ENCODE assay signal across 8 cellular contexts in the genomic region with DNA sequence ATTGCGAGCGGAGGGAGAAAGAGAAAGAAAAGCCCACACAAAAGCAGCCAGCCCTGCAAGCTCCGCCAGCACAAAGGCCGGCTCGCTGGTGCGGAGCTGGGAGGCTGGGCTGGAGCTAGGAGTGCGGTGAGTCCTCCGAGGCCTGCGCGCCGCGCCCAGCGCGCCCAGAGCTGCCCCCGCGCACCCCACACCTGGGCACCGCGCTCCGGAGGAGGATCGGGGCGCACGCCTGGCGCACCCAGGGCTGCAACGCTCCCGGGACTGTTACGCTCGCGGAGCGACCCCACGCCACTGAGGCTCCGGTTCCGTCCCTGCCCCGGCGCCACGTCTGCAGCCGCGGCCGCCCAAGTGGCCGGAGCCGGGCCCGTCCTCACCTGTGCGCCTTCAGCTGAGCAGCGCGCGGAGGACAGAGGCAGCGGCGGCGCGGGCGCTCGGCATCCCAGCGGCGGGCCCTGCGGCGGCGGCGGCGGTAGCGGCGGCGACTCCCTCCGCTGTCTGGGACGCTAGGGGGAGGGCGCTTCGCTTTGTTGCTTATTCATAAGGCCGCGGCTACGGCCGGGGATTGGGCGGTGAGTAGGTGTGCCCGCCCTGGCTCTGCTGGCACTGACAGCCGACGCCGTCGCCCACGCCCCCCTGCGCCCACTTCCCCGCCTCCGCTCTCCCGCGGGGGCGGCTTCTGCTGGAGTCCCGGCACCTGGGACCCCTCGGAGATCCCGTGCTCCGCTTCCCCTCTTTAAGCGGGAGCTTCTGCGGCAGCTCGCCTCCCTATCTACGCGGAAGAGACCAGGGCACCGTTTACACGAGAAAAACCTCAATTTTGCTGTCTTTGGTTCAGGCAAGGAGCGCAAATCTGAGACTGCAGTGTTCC. TPM values are rescaled to one million over a fixed set of nuclear protein-coding genes. Genes with fewer than 3 reads are reported as not detected.
DNase-seq lines count a peak whose midpoint lies in the region; ATAC-seq and TF ChIP-seq lines count a peak whose summit lies in the region.

Gene ARMH4, minus strand, starts transcription at position 513 of the 868 bp plus-strand sequence. CDS start 12,855 bp downstream, outside the sequence.

- H2AFZ ChIP-seq in mesenchymal stem cell (ENCODE audit: low read depth, low read length), result peak within 1 kb of the TSS; percentile 96

- H4K8ac ChIP-seq in mesenchymal stem cell (ENCODE audit: low read length), result peak within 1 kb of the TSS; percentile 67

- H3K18ac ChIP-seq in mesenchymal stem cell (ENCODE audit: low read depth in 1 of 2, low read length in 2 of 2), result peak within 1 kb of the TSS in 1 of 2 experiments; percentile 91

- peak within 1 kb of the TSS in 1 of 7 donors; percentile 41 for H3K27ac Mint-ChIP-seq in CD14-positive monocyte
- no peak within 1 kb of the TSS for H3K27ac Mint-ChIP-seq in activated CD8-positive, alpha-beta memory T cell treated with anti-CD3 and anti-CD28 coated beads, Interleukin-2, amount 10 ng/mL, durations not matched to agents 7 days and 5 days

- no peak within 1 kb of the TSS for H2AK5ac ChIP-seq in mesenchymal stem cell (ENCODE audit: low read length, severe bottlenecking)

- ATAC-seq in GM19455 (IDR thresholded peaks at IDR 0.05; ENCODE audit: unreplicated experiment), result peak; percentile 96
- ATAC-seq in HG03571 (IDR thresholded peaks at IDR 0.05; ENCODE audit: unreplicated experiment), result peak; percentile 96
- ATAC-seq in activated CD8-positive, alpha-beta memory T cell treated with anti-CD3 and anti-CD28 coated beads, Interleukin-2, amount 10 ng/mL, durations not matched to agents 7 days and 5 days, result peak; percentile 97

- intact Hi-C loops in CD14-positive monocyte (cut with micrococcal nuclease), result no loop called here

- H3K14ac ChIP-seq in mesenchymal stem cell (ENCODE audit: low read length in 2 of 2), result peak within 1 kb of the TSS in 1 of 2 experiments; percentile 88

- H3K9ac ChIP-seq in endocrine pancreas (ENCODE audit: control insufficient read depth, insufficient read depth, low read length), result peak within 1 kb of the TSS; percentile 42
- H3K9ac ChIP-seq in mesenchymal stem cell (ENCODE audit: low read length), result peak within 1 kb of the TSS; percentile 81

- peak within 1 kb of the TSS; percentile 81 for H3K4me2 ChIP-seq in mesenchymal stem cell (ENCODE audit: low read length, poor library complexity, severe bottlenecking)

- H3K9me3 ChIP-seq in endocrine pancreas (ENCODE audit: control insufficient read depth, low read length), result no peaks in the 10 kb centered on the region
- no peaks in the 10 kb centered on the region for H3K9me3 ChIP-seq in mesenchymal stem cell (ENCODE audit: control insufficient read depth, low read length)

- H2BK15ac ChIP-seq in mesenchymal stem cell (ENCODE audit: low read depth, poor library complexity, severe bottlenecking), result peak within 1 kb of the TSS; percentile 20

- peak within 1 kb of the TSS; percentile 80 to 92 for H3K4me3 Mint-ChIP-seq in CD14-positive monocyte
- H3K4me3 Mint-ChIP-seq in activated CD8-positive, alpha-beta memory T cell treated with anti-CD3 and anti-CD28 coated beads, Interleukin-2, amount 10 ng/mL, durations not matched to agents 7 days and 5 days, result peak within 1 kb of the TSS; percentile 69

- peak within 1 kb of the TSS in 1 of 2 experiments; percentile 94 for H3K23ac ChIP-seq in mesenchymal stem cell (ENCODE audit: low read length in 2 of 2)

- peak within 1 kb of the TSS; percentile 76 for H2BK5ac ChIP-seq in mesenchymal stem cell (ENCODE audit: low read depth, low read length, poor library complexity, severe bottlenecking)

- H3K79me1 ChIP-seq in mesenchymal stem cell (replicated peaks; ENCODE audit: low read length, poor library complexity, severe bottlenecking), result peaks cover 14% of the 10 kb centered on the region

- peak within 1 kb of the TSS in 1 of 2 experiments; percentile 25 for H2BK12ac ChIP-seq in mesenchymal stem cell (ENCODE audit: low read length in 2 of 2)

- peak within 1 kb of the TSS; percentile 70 for H4K91ac ChIP-seq in mesenchymal stem cell (ENCODE audit: low read length)

- DNase-seq in CD14-positive monocyte (ENCODE audit: low spot score) (no peak), NCI-H82 (lab: John Stamatoyannopoulos, UW) (peak; percentile 100), mesenchymal stem cell (peak; percentile 86)
- DNase-seq in activated CD8-positive, alpha-beta memory T cell treated with anti-CD3 and anti-CD28 coated beads, Interleukin-2, amount 10 ng/mL, durations not matched to agents 7 days and 5 days, result peak; percentile 84
- DNase-seq in stimulated activated CD8-positive, alpha-beta memory T cell treated with anti-CD3 and anti-CD28 coated beads, Interleukin-12 subunit alpha, Interleukin-12 subunit beta, amount 100 ng/mL, for 24 hours (ENCODE audit: extremely low read depth), result peak; percentile 32

- H3K27ac ChIP-seq in mesenchymal stem cell (ENCODE audit: low read length, poor library complexity, severe bottlenecking), result peak within 1 kb of the TSS; percentile 10

- H3K4me1 Mint-ChIP-seq in CD14-positive monocyte, result peaks cover 16% of the 10 kb centered on the region
- H3K4me1 Mint-ChIP-seq in activated CD8-positive, alpha-beta memory T cell treated with anti-CD3 and anti-CD28 coated beads, Interleukin-2, amount 10 ng/mL, durations not matched to agents 7 days and 5 days, result peaks cover 17% of the 10 kb centered on the region

- peaks cover 41 to 60% (median 47%) of the 10 kb centered on the region in 3 donors for H3K27me3 Mint-ChIP-seq in CD14-positive monocyte (ENCODE audit: low read depth in 3 of 3)
- peaks cover 65% of the 10 kb centered on the region for H3K27me3 Mint-ChIP-seq in activated CD8-positive, alpha-beta memory T cell treated with anti-CD3 and anti-CD28 coated beads, Interleukin-2, amount 10 ng/mL, durations not matched to agents 7 days and 5 days

- H2BK120ac ChIP-seq in mesenchymal stem cell (ENCODE audit: low read depth, low read length), result no peak within 1 kb of the TSS

- peaks cover 0 to 9% (median 0%) of the 10 kb centered on the region in 7 donors for H3K9me3 Mint-ChIP-seq in CD14-positive monocyte
- no peaks in the 10 kb centered on the region for H3K9me3 Mint-ChIP-seq in activated CD8-positive, alpha-beta memory T cell treated with anti-CD3 and anti-CD28 coated beads, Interleukin-2, amount 10 ng/mL, durations not matched to agents 7 days and 5 days (ENCODE audit: low read depth)

- H3K4me3 ChIP-seq in endocrine pancreas (ENCODE audit: control insufficient read depth, insufficient read depth, low read length), result peak within 1 kb of the TSS; percentile 83
- peak within 1 kb of the TSS; percentile 83 to 98 for H3K4me3 ChIP-seq in mesenchymal stem cell (ENCODE audit: insufficient read depth in 1 of 2, low read depth in 1 of 2, low read length in 2 of 2)

- CTCF ChIA-PET in activated CD8-positive, alpha-beta memory T cell treated with anti-CD3 and anti-CD28 coated beads, Interleukin-2, amount 10 ng/mL, durations not matched to agents 7 days and 5 days (lab: Charles Lee), result interaction anchor here (0.8 to 1.5 kb wide), 4 partner anchors 9 to 46 kb away, joined by 3 to 4 read pairs (median 3); no protein-coding TSS in a partner anchor

- no peaks in the 10 kb centered on the region for H3K36me3 Mint-ChIP-seq in CD14-positive monocyte
- H3K36me3 Mint-ChIP-seq in activated CD8-positive, alpha-beta memory T cell treated with anti-CD3 and anti-CD28 coated beads, Interleukin-2, amount 10 ng/mL, durations not matched to agents 7 days and 5 days, result no peaks in the 10 kb centered on the region

- no peak for TF ChIP-seq CTCF in CD14-positive monocyte (IDR thresholded peaks at IDR 0.05)

- peak within 1 kb of the TSS in 1 of 2 experiments; percentile 61 for H3K4ac ChIP-seq in mesenchymal stem cell (ENCODE audit: low read depth in 1 of 2, low read length in 2 of 2)

- H3K27me3 ChIP-seq in endocrine pancreas (ENCODE audit: control insufficient read depth, insufficient read depth, low read length) (no peaks in the 10 kb centered on the region), mesenchymal stem cell (ENCODE audit: control insufficient read depth in 1 of 2, insufficient read depth in 1 of 2, low read length in 2 of 2) (peaks cover 0 to 13% of the 10 kb centered on the region in 2 experiments)

- under 1% methylated on average over 87 of the region's 94 CpGs for WGBS in mesenchymal stem cell

- no peaks in the 10 kb centered on the region for H3K4me1 ChIP-seq in endocrine pancreas (ENCODE audit: control insufficient read depth, insufficient read depth, low read length)
- H3K4me1 ChIP-seq in mesenchymal stem cell (ENCODE audit: control insufficient read depth, insufficient read depth, low read depth, low read length), result peaks cover 4% of the 10 kb centered on the region

- H3K36me3 ChIP-seq in endocrine pancreas (ENCODE audit: control insufficient read depth, insufficient read depth, low read length) (no peaks in the 10 kb centered on the region), mesenchymal stem cell (ENCODE audit: control insufficient read depth in 1 of 2, insufficient read depth in 2 of 2, low read depth in 1 of 2, low read length in 2 of 2) (no peaks in the 10 kb centered on the region)

RNA-seq across cellular contexts. Expression of gene ARMH4, which starts in this region (rescaled TPM):
- polyA plus RNA-seq in CD14-positive monocyte, result under 1 TPM in 1 of 2 donors, not detected in 1; 0.07 TPM
- total RNA-seq in activated CD8-positive, alpha-beta memory T cell treated with anti-CD3 and anti-CD28 coated beads, Interleukin-2, amount 10 ng/mL, durations not matched to agents 7 days and 5 days, result not detected
- 2.5 TPM for polyA plus RNA-seq in mesenchymal stem cell (2013, experiment 1 of 2)
- polyA plus RNA-seq in mesenchymal stem cell (2013, experiment 2 of 2), result 2.9 TPM

Comparison
In these comparisons a context has a peak if more than half of its experiments do, and no peak if none do; other contexts are left out.
1. Peak in DNase-seq and ATAC-seq in activated CD8-positive, alpha-beta memory T cell treated with anti-CD3 and anti-CD28 coated beads, Interleukin-2, amount 10 ng/mL, durations not matched to agents 7 days and 5 days; RNA of the gene not detected or under 1 TPM.